ENCODE assay signal across 22 cellular contexts in the genomic region with DNA sequence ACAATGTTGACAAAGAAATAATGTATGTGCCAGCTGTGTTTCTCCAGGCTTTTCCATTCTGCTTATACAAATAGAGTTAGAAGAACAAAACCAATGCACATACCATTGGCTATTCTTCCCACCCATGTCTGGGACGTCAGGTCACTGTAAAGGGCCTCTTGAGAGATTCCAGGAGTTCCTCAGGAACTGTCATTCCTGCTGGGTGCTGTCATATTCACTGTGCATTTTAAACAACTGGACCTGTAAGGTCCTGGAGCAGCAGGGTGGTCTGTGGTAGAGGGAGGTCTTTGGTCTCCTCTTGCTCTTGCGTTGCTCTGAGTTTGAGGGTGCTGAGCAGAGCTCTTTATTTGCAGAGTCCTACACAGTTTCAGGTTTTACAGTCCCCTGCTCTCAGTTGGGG.
"Had no signal": no experiment of that assay in that cellular context is flagged by ENCODE, and none has a peak within 500 bp of the region (broad histone marks: within the 10 kb centered on the region; RNA-seq: fewer than 3 reads in every experiment).

No MANE protein-coding gene starts in this region.

- H3K27ac ChIP-seq: tibial nerve, uterus had no signal

- H3K4me1 ChIP-seq: tibial nerve, uterus had no signal

- DNase-seq: activated CD4-positive, alpha-beta memory T cell treated with anti-CD3 and anti-CD28 coated beads, Interleukin-2, amount 10 ng/mL, durations not matched to agents 7 days and 5 days; activated CD4-positive, alpha-beta T cell treated with anti-CD3 and anti-CD28 coated beads for 48 hours; activated CD4-positive, CD25-positive, alpha-beta regulatory T cell; activated CD8-positive, alpha-beta memory T cell treated with anti-CD3 and anti-CD28 coated beads, Interleukin-2, amount 10 ng/mL, durations not matched to agents 7 days and 5 days; activated naive CD4-positive, alpha-beta T cell; activated naive CD8-positive, alpha-beta T cell treated with anti-CD3 and anti-CD28 coated beads for 36 hours; amygdala; central memory CD4-positive, alpha-beta T cell; erythroblast; foreskin melanocyte; mesenchymal stem cell; occipital lobe; posterior cingulate gyrus; retina; stimulated activated CD4-positive, alpha-beta T cell treated with anti-CD3 and anti-CD28 coated beads, Interleukin-2, amount 100 ng/mL, for 24 hours; stimulated activated naive CD8-positive, alpha-beta T cell treated with anti-CD3 and anti-CD28 coated beads, Interleukin-15, Interleukin-2, amounts not matched to agents 100 U/mL and 50 U/mL, for 24 hours; substantia nigra; T-helper 1 cell; T-helper 9 cell; uterus had no signal

- H3K9me3 ChIP-seq: tibial nerve, uterus had no signal

- H3K4me3 ChIP-seq: tibial nerve, uterus had no signal

- H3K27me3 ChIP-seq: uterus had no signal

- H3K36me3 ChIP-seq: tibial nerve, uterus had no signal

- FAIRE-seq: colon had no signal
